ENCODE assay signal across 17 cellular contexts in genomic region chr13:58343081-58343480, GRCh38.
DNase-seq lines count a peak whose midpoint lies in the region; ATAC-seq, FAIRE-seq and TF ChIP-seq lines count a peak whose summit lies in the region.
"Had no signal": no experiment of that assay in that cellular context is flagged by ENCODE, and none has a peak within 500 bp of the region (broad histone marks: within the 10 kb centered on the region; RNA-seq: fewer than 3 reads in every experiment).

No MANE protein-coding gene starts in this region.

- no peak overlapping the region for H3K27ac ChIP-seq in A673 (ENCODE audit: low read depth, low read length, poor library complexity, severe bottlenecking)
- H3K27ac ChIP-seq in endothelial cell of umbilical vein (ENCODE audit: insufficient read depth, low read depth, low read length), result no peak overlapping the region
- H3K27ac ChIP-seq: BLaER1 treated with 17β-estradiol and CSF1 and Interleukin-3, amounts not matched to agents 10 nM and 100 nM; Peyer's patch had no signal

- TF ChIP-seq POLR2A in endothelial cell of umbilical vein (IDR thresholded peaks at IDR 0.05; ENCODE audit: low read depth, low read length), result no peak

- no peaks in the 10 kb centered on the region for H3K9me3 ChIP-seq in A673 (ENCODE audit: low read depth, low read length, poor library complexity, severe bottlenecking)
- no peaks in the 10 kb centered on the region for H3K9me3 ChIP-seq in endothelial cell of umbilical vein (replicated peaks; ENCODE audit: control insufficient read depth, insufficient read depth, low read length)
- H3K9me3 ChIP-seq: Peyer's patch had no signal

- H3K27ac Mint-ChIP-seq in stimulated activated naive CD8-positive, alpha-beta T cell treated with anti-CD3 and anti-CD28 coated beads, Interleukin-15, amount 100 ng/mL, for 72 hours, result no peak overlapping the region

- DNase-seq in A673 (ENCODE audit: low spot score) (peak; percentile 4), RKO (ENCODE audit: low spot score) (peak; percentile 77), endothelial cell of umbilical vein (ENCODE audit: low read depth, low spot score) (peak; percentile 72), kidney glomerular epithelial cell (lab: John Stamatoyannopoulos, UW) (peak; percentile 29), amygdala (lab: John Stamatoyannopoulos, UW) (no peak)
- DNase-seq in stimulated activated naive CD8-positive, alpha-beta T cell treated with anti-CD3 and anti-CD28 coated beads, Interleukin-15, amount 100 ng/mL, for 72 hours, result no peak
- no peak for DNase-seq in NK-92 treated with Interleukin-12 subunit alpha and Interleukin-12 subunit beta, amount 100 ng/mL, for 24 hours (lab: John Stamatoyannopoulos, UW)
- DNase-seq: 8988T, NCI-H1092, NCI-H187, NCI-H2171, NCI-H510A, Peyer's patch, SHP77 had no signal

- H3K4me1 Mint-ChIP-seq in stimulated activated naive CD8-positive, alpha-beta T cell treated with anti-CD3 and anti-CD28 coated beads, Interleukin-15, amount 100 ng/mL, for 72 hours, result no peaks in the 10 kb centered on the region

- no peaks in the 10 kb centered on the region for H3K27me3 Mint-ChIP-seq in stimulated activated naive CD8-positive, alpha-beta T cell treated with anti-CD3 and anti-CD28 coated beads, Interleukin-15, amount 100 ng/mL, for 72 hours

- H3K27me3 ChIP-seq in A673 (replicated peaks; ENCODE audit: insufficient read depth, low read depth, low read length, poor library complexity) (no peaks in the 10 kb centered on the region), endothelial cell of umbilical vein (ENCODE audit: control insufficient read depth in 2 of 2, insufficient read depth in 2 of 2, low read length in 2 of 2) (no peaks in the 10 kb centered on the region)
- H3K27me3 ChIP-seq: BLaER1 treated with 17β-estradiol and CSF1 and Interleukin-3, amounts not matched to agents 10 nM and 100 nM; Peyer's patch had no signal

- H3K9me3 Mint-ChIP-seq in stimulated activated naive CD8-positive, alpha-beta T cell treated with anti-CD3 and anti-CD28 coated beads, Interleukin-15, amount 100 ng/mL, for 72 hours, result peaks cover 0 to 8% of the 10 kb centered on the region in 2 donors

- no peaks in the 10 kb centered on the region for H3K79me2 ChIP-seq in endothelial cell of umbilical vein (ENCODE audit: control insufficient read depth, insufficient read depth, low read length)

- dilution Hi-C loops in endothelial cell of umbilical vein (cut with MboI; ENCODE audit: extremely low pct_ligation_motif_present, low sequenced_read_pairs), result no loop called here

- no peaks in the 10 kb centered on the region for H3K36me3 ChIP-seq in A673 (ENCODE audit: insufficient read depth, low read length, poor library complexity, severe bottlenecking)
- H3K36me3 ChIP-seq in endothelial cell of umbilical vein (ENCODE audit: control insufficient read depth in 2 of 2, extremely low read depth in 1 of 2, insufficient read depth in 2 of 2, low read length in 2 of 2), result no peaks in the 10 kb centered on the region
- H3K36me3 ChIP-seq: BLaER1 treated with 17β-estradiol and CSF1 and Interleukin-3, amounts not matched to agents 10 nM and 100 nM; Peyer's patch had no signal

- no peaks in the 10 kb centered on the region for H4K20me1 ChIP-seq in endothelial cell of umbilical vein (replicated peaks; ENCODE audit: control insufficient read depth, extremely low read depth, insufficient read depth, low read length)
- H4K20me1 ChIP-seq: BLaER1 treated with 17β-estradiol and CSF1 and Interleukin-3, amounts not matched to agents 10 nM and 100 nM had no signal

- peak overlapping the region; percentile 93 for H2AFZ ChIP-seq in endothelial cell of umbilical vein (ENCODE audit: low read depth, low read length)

- intact Hi-C loops in A673 (cut with micrococcal nuclease; ENCODE audit: unreplicated experiment) (no loop called here), endothelial cell of umbilical vein (cut with micrococcal nuclease) (no loop called here)

- peak; percentile 88 for FAIRE-seq in endothelial cell of umbilical vein (lab: Jason Lieb, UNC)
- FAIRE-seq: K562 had no signal

- ATAC-seq in stimulated activated naive CD8-positive, alpha-beta T cell treated with anti-CD3 and anti-CD28 coated beads, Interleukin-15, amount 100 ng/mL, for 72 hours, result no peak
- ATAC-seq in GM18873 (IDR thresholded peaks at IDR 0.05; ENCODE audit: low FRiP score, unreplicated experiment), result no peak
- ATAC-seq: K562 had no signal

- no peak overlapping the region for H3K4me3 ChIP-seq in A673 (ENCODE audit: low read depth, low read length, poor library complexity, severe bottlenecking)
- no peak overlapping the region for H3K4me3 ChIP-seq in endothelial cell of umbilical vein (replicated peaks in 1 of 3; ENCODE audit: insufficient read depth in 1 of 3, low read depth in 1 of 3, low read length in 3 of 3)
- H3K4me3 ChIP-seq: BLaER1 treated with 17β-estradiol and CSF1 and Interleukin-3, amounts not matched to agents 10 nM and 100 nM; K562; Peyer's patch had no signal

- H3K4me3 Mint-ChIP-seq in stimulated activated naive CD8-positive, alpha-beta T cell treated with anti-CD3 and anti-CD28 coated beads, Interleukin-15, amount 100 ng/mL, for 72 hours, result no peak overlapping the region

- TF ChIP-seq CTCF in A673 (conservative IDR thresholded peaks at IDR 0.05; ENCODE audit: low read depth, low read length), result no peak
- TF ChIP-seq CTCF in endothelial cell of umbilical vein (IDR thresholded peaks at IDR 0.05; ENCODE audit: extremely low read depth in 1 of 2, insufficient read depth in 1 of 2, low read depth in 1 of 2, low read length in 2 of 2), result no peak

- CTCF ChIA-PET in A673 (lab: Charles Lee) (no interaction called here), endothelial cell of umbilical vein (lab: Charles Lee) (interaction anchor here (0.9 to 1.3 kb wide), 2 partner anchors 30 to 52 kb away, joined by 3 to 4 read pairs; no protein-coding TSS in a partner anchor)

- POLR2A ChIA-PET in A673 (lab: Charles Lee; ENCODE audit: low non-redundant PET), result no interaction called here
- POLR2A ChIA-PET in endothelial cell of umbilical vein (lab: Charles Lee), result no interaction called here

- peak overlapping the region; percentile 12 for H3K4me2 ChIP-seq in endothelial cell of umbilical vein (ENCODE audit: insufficient read depth, low read length)
- H3K4me2 ChIP-seq: BLaER1 treated with 17β-estradiol and CSF1 and Interleukin-3, amounts not matched to agents 10 nM and 100 nM had no signal

- H3K4me1 ChIP-seq in A673 (ENCODE audit: insufficient read depth, low read length, poor library complexity, severe bottlenecking) (no peaks in the 10 kb centered on the region), endothelial cell of umbilical vein (ENCODE audit: control insufficient read depth, extremely low read depth, insufficient read depth, low read length) (peaks cover 13% of the 10 kb centered on the region)
- H3K4me1 ChIP-seq: BLaER1 treated with 17β-estradiol and CSF1 and Interleukin-3, amounts not matched to agents 10 nM and 100 nM; Peyer's patch had no signal

- BruUV-seq in A673 (replicated peaks; lab: Mats Ljungman, UMichigan) (no TSS peak), endothelial cell of umbilical vein (replicated peaks; lab: Mats Ljungman, UMichigan) (no TSS peak)

- no peaks in the 10 kb centered on the region for H3K9me1 ChIP-seq in endothelial cell of umbilical vein (replicated peaks; ENCODE audit: control insufficient read depth, extremely low read depth, insufficient read depth, low read length)

- no peak overlapping the region for H3K9ac ChIP-seq in endothelial cell of umbilical vein (replicated peaks; ENCODE audit: extremely low read depth, insufficient read depth, low read length)
- H3K9ac ChIP-seq: BLaER1 treated with 17β-estradiol and CSF1 and Interleukin-3, amounts not matched to agents 10 nM and 100 nM had no signal

TF ChIP-seq in endothelial cell of umbilical vein, 7 proteins besides CTCF, POLR2A, EP300 and RAD21:
- TF ChIP-seq MAX (IDR thresholded peaks at IDR 0.05; ENCODE audit: insufficient read depth, insufficient read length) (no peak), FOS (IDR thresholded peaks at IDR 0.05; ENCODE audit: borderline replicate concordance, insufficient read depth, low read length) (peak; percentile 32)

Comparison
In these comparisons a context has a peak if more than half of its experiments do, and no peak if none do; other contexts are left out.
1. DNase-seq: peak in A673 (single experiment), RKO (single experiment), endothelial cell of umbilical vein (single experiment) and kidney glomerular epithelial cell (single experiment); none in stimulated activated naive CD8-positive, alpha-beta T cell treated with anti-CD3 and anti-CD28 coated beads, Interleukin-15, amount 100 ng/mL, for 72 hours (0 of 2), NK-92 treated with Interleukin-12 subunit alpha and Interleukin-12 subunit beta, amount 100 ng/mL, for 24 hours (single experiment) and amygdala (0 of 56).